In the genomic region with DNA sequence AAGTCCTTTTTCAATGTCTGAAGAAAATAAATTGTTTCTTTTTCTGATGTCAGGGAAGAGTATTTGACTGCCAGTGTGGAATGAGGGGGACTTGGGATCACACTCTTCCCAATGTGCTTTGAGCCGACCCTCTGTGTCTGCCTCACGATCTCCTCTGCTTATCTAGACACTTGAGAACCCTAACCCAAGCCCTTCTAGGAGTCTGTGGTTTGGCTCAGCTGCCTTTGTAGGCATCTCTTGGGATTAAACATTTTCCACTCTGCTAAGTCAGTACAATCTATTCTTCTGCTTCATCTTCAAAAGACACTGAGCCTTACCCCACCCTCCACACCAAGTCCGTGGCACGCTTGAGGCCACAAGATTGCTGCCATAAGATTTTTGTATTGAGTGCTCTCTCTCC, we compare ENCODE assay signal across 24 cellular contexts. TPM values are rescaled to one million over a fixed set of nuclear protein-coding genes. Genes with fewer than 3 reads are reported as not detected.
"Had no signal": no experiment of that assay in that cellular context is flagged by ENCODE, and none has a peak within 500 bp of the region (broad histone marks: within the 10 kb centered on the region; RNA-seq: fewer than 3 reads in every experiment).

No MANE protein-coding gene starts in this region.

- H3K4me1 ChIP-seq: SJCRH30 had no signal

- H3K4me3 ChIP-seq: MG63, SJCRH30 had no signal

- H3K9me3 ChIP-seq: MG63, SJCRH30, SK-N-SH had no signal

- H3K27me3 ChIP-seq: MG63, SJCRH30 had no signal

- H3K36me3 ChIP-seq: MG63, SJCRH30 had no signal

- DNase-seq: activated CD4-positive, alpha-beta memory T cell treated with anti-CD3 and anti-CD28 coated beads for 36 hours; activated CD4-positive, alpha-beta T cell treated with anti-CD3 and anti-CD28 coated beads, Interleukin-2, amount 10 ng/mL, durations not matched to agents 7 days and 5 days; activated CD4-positive, CD25-positive, alpha-beta regulatory T cell; activated CD8-positive, alpha-beta memory T cell treated with anti-CD3 and anti-CD28 coated beads for 24 hours; activated effector memory CD4-positive, alpha-beta T cell treated with anti-CD3 and anti-CD28 coated beads, Interleukin-2, amount 50 U/mL, for 16 hours; activated naive CD4-positive, alpha-beta T cell treated with Interleukin-2 at 50 U/mL for 16 hours; activated naive CD8-positive, alpha-beta T cell treated with anti-CD3 and anti-CD28 coated beads, Interleukin-2, amount 50 U/mL, for 24 hours; activated T-cell treated with anti-CD3 and anti-CD28 coated beads, Interleukin-2, amount 50 U/mL, for 4 hours; amygdala; KG1; MG63; MV-4-11; NCI-H1092 treated with DMSO at 0.1 percent for 48 hours; NCI-H1417 treated with DMSO at 0.1 percent for 48 hours; NCI-H1694; NCI-H2029; NCI-H226; NCI-H82; SJCRH30; SK-N-SH; T-helper 1 cell had no signal

- H3K27ac ChIP-seq: SJCRH30, VCaP had no signal

RNA-seq across cellular contexts. Expression of a gene that starts 19.4 kb away (rescaled TPM):
- total RNA-seq: OCI-LY7, RPMI7951, SJCRH30 had no signal
- polyA plus RNA-seq: SK-N-SH had no signal
